11 cellular contexts compared by ENCODE assay signal in genomic region chr1:17545354-17545753, GRCh38. TPM values are rescaled to one million over a fixed set of nuclear protein-coding genes. Genes with fewer than 3 reads are reported as not detected.
DNase-seq lines count a peak whose midpoint lies in the region; ATAC-seq and TF ChIP-seq lines count a peak whose summit lies in the region.
"Had no signal": no experiment of that assay in that cellular context is flagged by ENCODE, and none has a peak within 500 bp of the region (broad histone marks: within the 10 kb centered on the region; RNA-seq: fewer than 3 reads in every experiment).

No MANE protein-coding gene starts in this region.

- dilution Hi-C loops in mammary epithelial cell (cut with HindIII; ENCODE audit: low sequenced_read_pairs), result loop anchor here (5.0 kb wide), 1 partner anchor 62 kb away; no protein-coding TSS in a partner anchor

- H3K9ac ChIP-seq in mammary epithelial cell (ENCODE audit: insufficient read depth, low read length) (no peak overlapping the region), iPS-20b (ENCODE audit: low read depth, low read length) (no peak overlapping the region; the same call in 1 of the 2 replicates), subcutaneous abdominal adipose tissue (ENCODE audit: low read length in 5 of 5) (peak overlapping the region in 1 of 5 donors; percentile 63)

- no peak overlapping the region for H3K4me3 ChIP-seq in mammary epithelial cell (replicated peaks in 1 of 3; ENCODE audit: insufficient read depth in 1 of 3, low read depth in 2 of 3, low read length in 3 of 3)
- H3K4me3 ChIP-seq in iPS-20b (ENCODE audit: low read length), result no peak overlapping the region
- peak overlapping the region in 1 of 5 donors; percentile 30 for H3K4me3 ChIP-seq in subcutaneous abdominal adipose tissue (ENCODE audit: low read depth in 1 of 5, low read length in 5 of 5)
- H3K4me3 ChIP-seq in ovary, result no peak overlapping the region

- ATAC-seq in HG02678 (IDR thresholded peaks at IDR 0.05; ENCODE audit: unreplicated experiment), result no peak

- H3K9me3 ChIP-seq in mammary epithelial cell (replicated peaks; ENCODE audit: insufficient read depth, low read length), result no peaks in the 10 kb centered on the region
- no peaks in the 10 kb centered on the region for H3K9me3 ChIP-seq in iPS-20b (ENCODE audit: insufficient read depth, low read depth, low read length)
- no peaks in the 10 kb centered on the region for H3K9me3 ChIP-seq in subcutaneous abdominal adipose tissue (ENCODE audit: control insufficient read depth in 5 of 5, low read length in 5 of 5)
- no peaks in the 10 kb centered on the region for H3K9me3 ChIP-seq in ovary

- intact Hi-C loops in mammary epithelial cell (cut with micrococcal nuclease), result no loop called here
- intact Hi-C loops in ovary (cut with DNase I), result no loop called here

- H3K27ac ChIP-seq in mammary epithelial cell (ENCODE audit: insufficient read depth, low read depth, low read length) (no peak overlapping the region), iPS-20b (ENCODE audit: low read length) (peak overlapping the region; percentile 26), subcutaneous abdominal adipose tissue (ENCODE audit: low read depth, low read length) (peak overlapping the region; percentile 82), ovary (no peak overlapping the region)

- 77% methylated on average over 2 of the region's 2 CpGs for WGBS in mammary epithelial cell (ENCODE audit: low coverage, missing lambda C conversion rate)
- 59 to 62% (median 60%) methylated on average over 2 of the region's 2 CpGs for whole genome bisulfite sequencing in ovary, 3 donors

- BruUV-seq in mammary epithelial cell (replicated peaks; lab: Mats Ljungman, UMichigan), result no TSS peak

- TF ChIP-seq POLR2A in ovary (IDR thresholded peaks at IDR 0.05), result no peak

- TF ChIP-seq CTCF in mammary epithelial cell (conservative IDR thresholded peaks at IDR 0.05 in 1 of 2, IDR thresholded peaks at IDR 0.05 in 1 of 2; ENCODE audit: extremely low read depth in 1 of 2, insufficient read depth in 1 of 2, low read depth in 1 of 2, low read length in 2 of 2) (no peak), ovary (IDR thresholded peaks at IDR 0.05) (no peak)

- no peaks in the 10 kb centered on the region for H3K79me2 ChIP-seq in mammary epithelial cell (ENCODE audit: insufficient read depth, low read length)

- no peaks in the 10 kb centered on the region for H3K4me1 ChIP-seq in mammary epithelial cell (ENCODE audit: insufficient read depth, low read length)
- peaks cover 48% of the 10 kb centered on the region for H3K4me1 ChIP-seq in iPS-20b (ENCODE audit: insufficient read depth, low read length)
- H3K4me1 ChIP-seq in subcutaneous abdominal adipose tissue (ENCODE audit: control insufficient read depth in 5 of 5, insufficient read depth in 5 of 5, low read length in 5 of 5), result peaks cover 11 to 47% (median 33%) of the 10 kb centered on the region in 5 donors
- peaks cover 6% of the 10 kb centered on the region for H3K4me1 ChIP-seq in ovary (ENCODE audit: insufficient read depth)

- H3K4me2 ChIP-seq in mammary epithelial cell (ENCODE audit: insufficient read depth, low read depth, low read length), result no peak overlapping the region

- in situ Hi-C loops in mammary epithelial cell (cut with MboI; ENCODE audit: low sequenced_read_pairs in 2 of 2), result no loop called here

- TF ChIP-seq EP300 in ovary (IDR thresholded peaks at IDR 0.05), result no peak

- peak; percentile 68 for DNase-seq in HPDE6-E6E7 (ENCODE audit: extremely low spot score)
- DNase-seq in mammary epithelial cell, result peak; percentile 43
- DNase-seq in ovary, result no peak
- no peak for DNase-seq in stimulated activated CD4-positive, alpha-beta T cell treated with anti-CD3 and anti-CD28 coated beads, Interleukin-4, amount 100 ng/mL, for 1 hour
- no peak for DNase-seq in NCI-H226
- DNase-seq: activated T-cell treated with anti-CD3 and anti-CD28 coated beads, Interleukin-2, amount 50 U/mL, for 24 hours; naive B cell; NCI-H1694 had no signal

- H3K27me3 ChIP-seq in mammary epithelial cell (ENCODE audit: insufficient read depth, low read length) (peaks cover 3% of the 10 kb centered on the region), iPS-20b (ENCODE audit: insufficient read depth, low read length) (no peaks in the 10 kb centered on the region), subcutaneous abdominal adipose tissue (ENCODE audit: control insufficient read depth in 5 of 5, insufficient read depth in 4 of 5, low read length in 5 of 5) (no peaks in the 10 kb centered on the region), ovary (no peaks in the 10 kb centered on the region)

- no peaks in the 10 kb centered on the region for H4K20me1 ChIP-seq in mammary epithelial cell (ENCODE audit: insufficient read depth, low read length)

- CTCF ChIA-PET in mammary epithelial cell (lab: Charles Lee; ENCODE audit: low non-redundant PET), result no interaction called here

- no peak overlapping the region for H2AFZ ChIP-seq in mammary epithelial cell (ENCODE audit: low read depth, low read length)

- H3K36me3 ChIP-seq in mammary epithelial cell (ENCODE audit: insufficient read depth, low read length) (no peaks in the 10 kb centered on the region), iPS-20b (ENCODE audit: insufficient read depth, low read depth, low read length) (no peaks in the 10 kb centered on the region), subcutaneous abdominal adipose tissue (ENCODE audit: control insufficient read depth in 5 of 5, insufficient read depth in 5 of 5, low read length in 5 of 5) (no peaks in the 10 kb centered on the region), ovary (no peaks in the 10 kb centered on the region)

RNA-seq across cellular contexts. Expression of gene ARHGEF10L, which starts 5.9 kb away (rescaled TPM):
- total RNA-seq in mammary epithelial cell (1 to 10 TPM; 3.4 to 5.3 TPM), ovary (10 to 100 TPM in 5 of 7 donors, 1 to 10 TPM in 2; 7.6 to 23.0 (median 19.6) TPM)
- polyA plus RNA-seq in mammary epithelial cell (1.0 TPM), ovary (10 to 100 TPM in 1 of 2 donors, 1 to 10 TPM in 1; 3.6 to 18.3 TPM)
- polyA minus RNA-seq in mammary epithelial cell, result 0.41 TPM

Comparison
In these comparisons a context has a peak if more than half of its experiments do, and no peak if none do; other contexts are left out.
1. DNase-seq: peak in HPDE6-E6E7 (single experiment) and mammary epithelial cell (single experiment); none in ovary (0 of 5), stimulated activated CD4-positive, alpha-beta T cell treated with anti-CD3 and anti-CD28 coated beads, Interleukin-4, amount 100 ng/mL, for 1 hour (single experiment) and NCI-H226 (single experiment).
2. H3K27ac ChIP-seq: peak in iPS-20b (single experiment) and subcutaneous abdominal adipose tissue (single experiment); none in mammary epithelial cell (single experiment) and ovary (0 of 2).